1 cellular context compared by ENCODE assay signal in genomic region chr16:30924086-30924714, GRCh38.
TF ChIP-seq lines count a peak whose summit lies in the region.

No MANE protein-coding gene starts in this region.

TF ChIP-seq in endothelial cell of umbilical vein, 7 proteins besides CTCF, POLR2A, EP300 and RAD21:
- no peak for TF ChIP-seq FOS (IDR thresholded peaks at IDR 0.05; ENCODE audit: borderline replicate concordance, insufficient read depth, low read length)
- no peak for TF ChIP-seq EZH2 (IDR thresholded peaks at IDR 0.05; ENCODE audit: borderline replicate concordance, low read depth, low read length, severe bottlenecking)
- TF ChIP-seq MYC (IDR thresholded peaks at IDR 0.05; ENCODE audit: low read depth, low read length) = no peak
- TF ChIP-seq POLR2AphosphoS5 (IDR thresholded peaks at IDR 0.05; ENCODE audit: insufficient read depth, low read depth, low read length) = no peak
- no peak for TF ChIP-seq GATA2 (IDR thresholded peaks at IDR 0.05; ENCODE audit: insufficient read depth, insufficient read length, low read depth, low read length)
- TF ChIP-seq JUN (IDR thresholded peaks at IDR 0.05; ENCODE audit: borderline replicate concordance, insufficient read depth, insufficient read length, low read depth) = no peak
- TF ChIP-seq MAX (IDR thresholded peaks at IDR 0.05; ENCODE audit: insufficient read depth, insufficient read length) = no peak
